In the genomic region with DNA sequence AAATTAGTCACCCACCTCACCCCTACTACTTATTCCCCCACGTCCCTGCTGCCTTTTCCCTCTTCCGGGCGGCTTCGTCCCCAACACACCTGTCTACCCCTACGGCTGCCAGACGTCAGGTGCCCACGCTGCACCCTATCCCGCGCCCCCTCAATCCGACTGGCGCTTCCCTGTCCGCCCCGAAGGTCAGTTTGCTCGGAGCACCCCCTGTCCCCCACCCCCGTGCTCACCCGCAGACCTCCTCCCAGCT, we compare ENCODE assay signal across 1 cellular context.
TF ChIP-seq lines count a peak whose summit lies in the region.

No MANE protein-coding gene starts in this region.

TF ChIP-seq in HepG2, 621 proteins besides CTCF, POLR2A, EP300 and RAD21 (continued from another document):
- TF ChIP-seq, protein P1, sequence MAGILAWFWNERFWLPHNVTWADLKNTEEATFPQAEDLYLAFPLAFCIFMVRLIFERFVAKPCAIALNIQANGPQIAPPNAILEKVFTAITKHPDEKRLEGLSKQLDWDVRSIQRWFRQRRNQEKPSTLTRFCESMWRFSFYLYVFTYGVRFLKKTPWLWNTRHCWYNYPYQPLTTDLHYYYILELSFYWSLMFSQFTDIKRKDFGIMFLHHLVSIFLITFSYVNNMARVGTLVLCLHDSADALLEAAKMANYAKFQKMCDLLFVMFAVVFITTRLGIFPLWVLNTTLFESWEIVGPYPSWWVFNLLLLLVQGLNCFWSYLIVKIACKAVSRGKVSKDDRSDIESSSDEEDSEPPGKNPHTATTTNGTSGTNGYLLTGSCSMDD (CRISPR knock-in tag; IDR thresholded peaks at IDR 0.05), result no peak
- TF ChIP-seq TP53 (CRISPR knock-in tag; conservative IDR thresholded peaks at IDR 0.05), result no peak
- TF ChIP-seq IRF9 (CRISPR knock-in tag; IDR thresholded peaks at IDR 0.05; ENCODE audit: borderline replicate concordance), result no peak
- TF ChIP-seq ZNF350 (CRISPR knock-in tag; IDR thresholded peaks at IDR 0.05; ENCODE audit: borderline replicate concordance, low read depth), result no peak
- TF ChIP-seq, protein P2, sequence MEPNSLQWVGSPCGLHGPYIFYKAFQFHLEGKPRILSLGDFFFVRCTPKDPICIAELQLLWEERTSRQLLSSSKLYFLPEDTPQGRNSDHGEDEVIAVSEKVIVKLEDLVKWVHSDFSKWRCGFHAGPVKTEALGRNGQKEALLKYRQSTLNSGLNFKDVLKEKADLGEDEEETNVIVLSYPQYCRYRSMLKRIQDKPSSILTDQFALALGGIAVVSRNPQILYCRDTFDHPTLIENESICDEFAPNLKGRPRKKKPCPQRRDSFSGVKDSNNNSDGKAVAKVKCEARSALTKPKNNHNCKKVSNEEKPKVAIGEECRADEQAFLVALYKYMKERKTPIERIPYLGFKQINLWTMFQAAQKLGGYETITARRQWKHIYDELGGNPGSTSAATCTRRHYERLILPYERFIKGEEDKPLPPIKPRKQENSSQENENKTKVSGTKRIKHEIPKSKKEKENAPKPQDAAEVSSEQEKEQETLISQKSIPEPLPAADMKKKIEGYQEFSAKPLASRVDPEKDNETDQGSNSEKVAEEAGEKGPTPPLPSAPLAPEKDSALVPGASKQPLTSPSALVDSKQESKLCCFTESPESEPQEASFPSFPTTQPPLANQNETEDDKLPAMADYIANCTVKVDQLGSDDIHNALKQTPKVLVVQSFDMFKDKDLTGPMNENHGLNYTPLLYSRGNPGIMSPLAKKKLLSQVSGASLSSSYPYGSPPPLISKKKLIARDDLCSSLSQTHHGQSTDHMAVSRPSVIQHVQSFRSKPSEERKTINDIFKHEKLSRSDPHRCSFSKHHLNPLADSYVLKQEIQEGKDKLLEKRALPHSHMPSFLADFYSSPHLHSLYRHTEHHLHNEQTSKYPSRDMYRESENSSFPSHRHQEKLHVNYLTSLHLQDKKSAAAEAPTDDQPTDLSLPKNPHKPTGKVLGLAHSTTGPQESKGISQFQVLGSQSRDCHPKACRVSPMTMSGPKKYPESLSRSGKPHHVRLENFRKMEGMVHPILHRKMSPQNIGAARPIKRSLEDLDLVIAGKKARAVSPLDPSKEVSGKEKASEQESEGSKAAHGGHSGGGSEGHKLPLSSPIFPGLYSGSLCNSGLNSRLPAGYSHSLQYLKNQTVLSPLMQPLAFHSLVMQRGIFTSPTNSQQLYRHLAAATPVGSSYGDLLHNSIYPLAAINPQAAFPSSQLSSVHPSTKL (CRISPR knock-in tag; IDR thresholded peaks at IDR 0.05), result 0 out of 2 replicates have a peak, but pooled peaks have one; percentile 1
- no peak for TF ChIP-seq RFX3 (CRISPR knock-in tag; IDR thresholded peaks at IDR 0.05)
- no peak for TF ChIP-seq ZNF670 (CRISPR knock-in tag; IDR thresholded peaks at IDR 0.05; ENCODE audit: borderline replicate concordance)
- no peak for TF ChIP-seq ZNF724P (CRISPR knock-in tag; IDR thresholded peaks at IDR 0.05; ENCODE audit: borderline replicate concordance)
- TF ChIP-seq PTBP1 (IDR thresholded peaks at IDR 0.05; ENCODE audit: low read depth, low read length, poor library complexity, severe bottlenecking), result peak; percentile 92
- peak; percentile 15; the same call in 1 of the 2 replicates for TF ChIP-seq HNRNPL (IDR thresholded peaks at IDR 0.05; ENCODE audit: low read depth, low read length)
- TF ChIP-seq NCOA5 (CRISPR knock-in tag; IDR thresholded peaks at IDR 0.05), result no peak
